ENCODE assay signal across 19 cellular contexts in genomic region chr1:155043793-155044192, GRCh38. TPM values are rescaled to one million over a fixed set of nuclear protein-coding genes. Genes with fewer than 3 reads are reported as not detected.
"Had no signal": no experiment of that assay in that cellular context is flagged by ENCODE, and none has a peak within 500 bp of the region (broad histone marks: within the 10 kb centered on the region; RNA-seq: fewer than 3 reads in every experiment).

No MANE protein-coding gene starts in this region.

- H3K4me1 ChIP-seq: testis had no signal

- H3K27ac ChIP-seq: cardiac muscle cell, coronary artery, gastroesophageal sphincter, testis had no signal

- H3K9me3 ChIP-seq: gastroesophageal sphincter, sigmoid colon, testis had no signal

- H3K4me3 ChIP-seq: cardiac muscle cell, coronary artery, gastroesophageal sphincter, lung, sigmoid colon, testis had no signal

- H3K36me3 ChIP-seq: cardiac muscle cell, gastroesophageal sphincter, sigmoid colon had no signal

- DNase-seq: activated B cell treated with CpG ODN at 0.5 μM for 24 hours; activated CD4-positive, alpha-beta T cell treated with anti-CD3 and anti-CD28 coated beads, Interleukin-2, amount 10 ng/mL, durations not matched to agents 24 days and 14 days; activated effector memory CD4-positive, alpha-beta T cell treated with anti-CD3 and anti-CD28 coated beads, Interleukin-2, amount 50 U/mL, for 16 hours; activated T-cell treated with anti-CD3 and anti-CD28 coated beads, Interleukin-2, amount 50 U/mL, for 1 hour; aorta; effector memory CD8-positive, alpha-beta T cell; sigmoid colon; stimulated activated CD4-positive, alpha-beta T cell treated with anti-CD3 and anti-CD28 coated beads, Interleukin-4, amount 100 ng/mL, for 1 hour; stimulated activated CD8-positive, alpha-beta memory T cell treated with anti-CD3 and anti-CD28 coated beads, Interleukin-4, amount 100 ng/mL, for 48 hours; T-helper 17 cell; testis had no signal

- H3K27me3 ChIP-seq: cardiac muscle cell, gastroesophageal sphincter, sigmoid colon, testis had no signal

RNA-seq across cellular contexts. Expression of gene DCST1, which starts 10.2 kb away (rescaled TPM):
- total RNA-seq: activated B cell treated with CpG ODN at 0.5 μM for 24 hours; activated CD4-positive, alpha-beta T cell treated with anti-CD3 and anti-CD28 coated beads, Interleukin-2, amount 10 ng/mL, durations not matched to agents 24 days and 14 days; activated CD8-positive, alpha-beta memory T cell treated with anti-CD3 and anti-CD28 coated beads for 36 hours; cardiac muscle cell; epithelial cell of proximal tubule; gastroesophageal sphincter; osteoblast; pulmonary artery endothelial cell had no signal
- polyA plus RNA-seq: aorta had no signal

RNA-seq across cellular contexts. Expression of gene DCST2, which starts 10.2 kb away (rescaled TPM):
- total RNA-seq: osteoblast had no signal
